ENCODE assay signal across 15 cellular contexts in genomic region chr13:111304041-111304544, GRCh38. TPM values are rescaled to one million over a fixed set of nuclear protein-coding genes. Genes with fewer than 3 reads are reported as not detected.
A peak's percentile ranks its signal among the peaks of the same experiment; 100 is the strongest.
DNase-seq lines count a peak whose midpoint lies in the region; ATAC-seq and TF ChIP-seq lines count a peak whose summit lies in the region.
"Had no signal": no experiment of that assay in that cellular context is flagged by ENCODE, and none has a peak within 500 bp of the region (broad histone marks: within the 10 kb centered on the region; RNA-seq: fewer than 3 reads in every experiment).

No MANE protein-coding gene starts in this region.

- H3K4me1 Mint-ChIP-seq in activated naive CD4-positive, alpha-beta T cell treated with anti-CD3 and anti-CD28 coated beads, Interleukin-2, amount 10 ng/mL, durations not matched to agents 7 days and 5 days, result peaks cover 7% of the 10 kb centered on the region
- peaks cover 16% of the 10 kb centered on the region for H3K4me1 Mint-ChIP-seq in stimulated activated effector memory CD8-positive, alpha-beta T cell treated with anti-CD3 and anti-CD28 coated beads, Interleukin-12 subunit alpha, Interleukin-12 subunit beta, amount 100 ng/mL, for 72 hours
- H3K4me1 Mint-ChIP-seq: T-helper 17 cell had no signal

- no peaks in the 10 kb centered on the region for H3K9me3 ChIP-seq in uterus

- peak overlapping the region; percentile 69 for H3K27ac Mint-ChIP-seq in activated naive CD4-positive, alpha-beta T cell treated with anti-CD3 and anti-CD28 coated beads, Interleukin-2, amount 10 ng/mL, durations not matched to agents 7 days and 5 days
- H3K27ac Mint-ChIP-seq in stimulated activated effector memory CD8-positive, alpha-beta T cell treated with anti-CD3 and anti-CD28 coated beads, Interleukin-12 subunit alpha, Interleukin-12 subunit beta, amount 100 ng/mL, for 72 hours, result peak overlapping the region; percentile 75
- H3K27ac Mint-ChIP-seq: T-helper 17 cell had no signal

- H3K27me3 Mint-ChIP-seq in activated naive CD4-positive, alpha-beta T cell treated with anti-CD3 and anti-CD28 coated beads, Interleukin-2, amount 10 ng/mL, durations not matched to agents 7 days and 5 days, result no peaks in the 10 kb centered on the region
- H3K27me3 Mint-ChIP-seq: T-helper 17 cell had no signal

- TF ChIP-seq POLR2A in uterus (IDR thresholded peaks at IDR 0.05), result no peak

- H3K36me3 ChIP-seq in uterus, result no peaks in the 10 kb centered on the region

- H3K4me3 Mint-ChIP-seq in activated naive CD4-positive, alpha-beta T cell treated with anti-CD3 and anti-CD28 coated beads, Interleukin-2, amount 10 ng/mL, durations not matched to agents 7 days and 5 days, result no peak overlapping the region
- peak overlapping the region; percentile 48 for H3K4me3 Mint-ChIP-seq in stimulated activated effector memory CD8-positive, alpha-beta T cell treated with anti-CD3 and anti-CD28 coated beads, Interleukin-12 subunit alpha, Interleukin-12 subunit beta, amount 100 ng/mL, for 72 hours
- H3K4me3 Mint-ChIP-seq: nephron progenitor cell, T-helper 17 cell had no signal

- H3K4me1 ChIP-seq in uterus, result no peaks in the 10 kb centered on the region

- no peak for DNase-seq in activated naive CD4-positive, alpha-beta T cell treated with anti-CD3 and anti-CD28 coated beads, Interleukin-2, amount 10 ng/mL, durations not matched to agents 7 days and 5 days
- DNase-seq in activated naive CD4-positive, alpha-beta T cell treated with anti-CD3 and anti-CD28 coated beads, Interleukin-2, amount 50 U/mL, for 16 hours, result no peak
- peak in 1 of 2 donors; percentile 58 for DNase-seq in stimulated activated effector memory CD8-positive, alpha-beta T cell treated with anti-CD3 and anti-CD28 coated beads, Interleukin-12 subunit alpha, Interleukin-12 subunit beta, amount 100 ng/mL, for 72 hours (ENCODE audit: low spot score in 2 of 2)
- DNase-seq in uterus (no peak), NCI-H1436 (lab: John Stamatoyannopoulos, UW) (no peak)
- no peak for DNase-seq in activated effector memory CD4-positive, alpha-beta T cell treated with Interleukin-2 at 50 U/mL for 16 hours
- DNase-seq: ACHN; activated naive CD4-positive, alpha-beta T cell treated with Interleukin-2 at 50 U/mL for 16 hours; effector CD8-positive, alpha-beta T cell; GDM1; nephron progenitor cell; T-helper 17 cell had no signal

- intact Hi-C loops in uterus (cut with DNase I; ENCODE audit: low total_unique reads), result no loop called here

- H3K9me3 Mint-ChIP-seq in activated naive CD4-positive, alpha-beta T cell treated with anti-CD3 and anti-CD28 coated beads, Interleukin-2, amount 10 ng/mL, durations not matched to agents 7 days and 5 days, result no peaks in the 10 kb centered on the region
- peaks cover 1% of the 10 kb centered on the region for H3K9me3 Mint-ChIP-seq in stimulated activated effector memory CD8-positive, alpha-beta T cell treated with anti-CD3 and anti-CD28 coated beads, Interleukin-12 subunit alpha, Interleukin-12 subunit beta, amount 100 ng/mL, for 72 hours

- TF ChIP-seq CTCF in uterus (IDR thresholded peaks at IDR 0.05), result no peak

- H3K4me3 ChIP-seq in uterus, result no peak overlapping the region

- H3K27me3 ChIP-seq in uterus, result no peaks in the 10 kb centered on the region

- CTCF ChIA-PET in activated naive CD4-positive, alpha-beta T cell treated with anti-CD3 and anti-CD28 coated beads, Interleukin-2, amount 10 ng/mL, durations not matched to agents 7 days and 5 days (lab: Charles Lee), result interaction anchor here (1.5 kb wide), 1 partner anchor 10 kb away, joined by 5 read pairs; no protein-coding TSS in a partner anchor

- H3K36me3 Mint-ChIP-seq in activated naive CD4-positive, alpha-beta T cell treated with anti-CD3 and anti-CD28 coated beads, Interleukin-2, amount 10 ng/mL, durations not matched to agents 7 days and 5 days, result peaks cover 67% of the 10 kb centered on the region
- peaks cover 76% of the 10 kb centered on the region for H3K36me3 Mint-ChIP-seq in stimulated activated effector memory CD8-positive, alpha-beta T cell treated with anti-CD3 and anti-CD28 coated beads, Interleukin-12 subunit alpha, Interleukin-12 subunit beta, amount 100 ng/mL, for 72 hours

- ATAC-seq in GM21786 (IDR thresholded peaks at IDR 0.05; ENCODE audit: unreplicated experiment) (peak; percentile 96), HG03432 (IDR thresholded peaks at IDR 0.05; ENCODE audit: unreplicated experiment) (peak; percentile 93)
- peak; percentile 92 for ATAC-seq in stimulated activated effector memory CD8-positive, alpha-beta T cell treated with anti-CD3 and anti-CD28 coated beads, Interleukin-12 subunit alpha, Interleukin-12 subunit beta, amount 100 ng/mL, for 72 hours
- ATAC-seq: T-helper 17 cell had no signal

- H3K27ac ChIP-seq in uterus, result no peak overlapping the region

RNA-seq across cellular contexts. Expression of gene TEX29, which starts 16.3 kb away (rescaled TPM):
- under 1 TPM in 1 of 4 donors, not detected in 3; 0.91 TPM for total RNA-seq in uterus
- total RNA-seq: NCI-H460, T-helper 17 cell had no signal
